28 cellular contexts compared by ENCODE assay signal in genomic region chr17:51184124-51184523, GRCh38. TPM values are rescaled to one million over a fixed set of nuclear protein-coding genes. Genes with fewer than 3 reads are reported as not detected.
A peak's percentile ranks its signal among the peaks of the same experiment; 100 is the strongest.
DNase-seq lines count a peak whose midpoint lies in the region; ATAC-seq and TF ChIP-seq lines count a peak whose summit lies in the region.
"Had no signal": no experiment of that assay in that cellular context is flagged by ENCODE, and none has a peak within 500 bp of the region (broad histone marks: within the 10 kb centered on the region; RNA-seq: fewer than 3 reads in every experiment).

No MANE protein-coding gene starts in this region.

- H3K4me3 ChIP-seq in fibroblast of the aortic adventitia (ENCODE audit: low read depth, low read length), result no peak overlapping the region
- H3K4me3 ChIP-seq: GM23338, HAP-1, MG63, PC-9 had no signal

- peak overlapping the region; percentile 7 for H3K27ac Mint-ChIP-seq in activated CD4-positive, alpha-beta T cell treated with anti-CD3 and anti-CD28 coated beads for 36 hours
- H3K27ac Mint-ChIP-seq in nephron progenitor cell (peak overlapping the region; percentile 9), osteocyte (ENCODE audit: unreplicated experiment) (no peak overlapping the region)
- H3K27ac Mint-ChIP-seq: B cell, GM23338 had no signal

- intact Hi-C loops in activated CD4-positive, alpha-beta T cell treated with anti-CD3 and anti-CD28 coated beads for 36 hours (cut with DNase I, micrococcal nuclease), result no loop called here

- H3K4me3 Mint-ChIP-seq in activated CD4-positive, alpha-beta T cell treated with anti-CD3 and anti-CD28 coated beads for 36 hours, result no peak overlapping the region
- H3K4me3 Mint-ChIP-seq in nephron progenitor cell, result no peak overlapping the region
- no peak overlapping the region for H3K4me3 Mint-ChIP-seq in osteocyte (ENCODE audit: unreplicated experiment)
- H3K4me3 Mint-ChIP-seq: B cell; CD8-positive, alpha-beta memory T cell; GM23338 had no signal

- no peaks in the 10 kb centered on the region for H3K9me3 Mint-ChIP-seq in activated CD4-positive, alpha-beta T cell treated with anti-CD3 and anti-CD28 coated beads for 36 hours (ENCODE audit: low read depth)
- H3K9me3 Mint-ChIP-seq in nephron progenitor cell (no peaks in the 10 kb centered on the region), osteocyte (ENCODE audit: unreplicated experiment) (no peaks in the 10 kb centered on the region)
- H3K9me3 Mint-ChIP-seq: CD8-positive, alpha-beta memory T cell; GM23338 had no signal

- no peak for ATAC-seq in activated CD4-positive, alpha-beta T cell treated with anti-CD3 and anti-CD28 coated beads for 36 hours
- peak; percentile 47 for ATAC-seq in SK-N-SH treated with all-trans-retinoic acid at 6 μM for 48 hours
- ATAC-seq: GM23338, Right ventricle myocardium inferior had no signal

- CTCF ChIA-PET in activated CD4-positive, alpha-beta T cell treated with anti-CD3 and anti-CD28 coated beads for 36 hours (lab: Charles Lee), result interaction anchor here (1.2 kb wide), 1 partner anchor 179 kb away, joined by 4 read pairs; no protein-coding TSS in a partner anchor

- peaks cover 3% of the 10 kb centered on the region for H3K4me1 Mint-ChIP-seq in activated CD4-positive, alpha-beta T cell treated with anti-CD3 and anti-CD28 coated beads for 36 hours
- H3K4me1 Mint-ChIP-seq in nephron progenitor cell, result peaks cover 12% of the 10 kb centered on the region
- peaks cover 20% of the 10 kb centered on the region for H3K4me1 Mint-ChIP-seq in osteocyte (ENCODE audit: unreplicated experiment)
- H3K4me1 Mint-ChIP-seq: B cell, GM23338 had no signal

- no peak for TF ChIP-seq CTCF in fibroblast of the aortic adventitia (IDR thresholded peaks at IDR 0.05; ENCODE audit: insufficient read depth, low read length)
- TF ChIP-seq CTCF in nephron progenitor cell (IDR thresholded peaks at IDR 0.05), result no peak
- no peak for TF ChIP-seq CTCF in osteocyte (IDR thresholded peaks at IDR 0.05)

- POLR2A ChIA-PET in activated CD4-positive, alpha-beta T cell treated with anti-CD3 and anti-CD28 coated beads for 36 hours (lab: Charles Lee), result no interaction called here

- peaks cover 19% of the 10 kb centered on the region for H3K36me3 Mint-ChIP-seq in activated CD4-positive, alpha-beta T cell treated with anti-CD3 and anti-CD28 coated beads for 36 hours (ENCODE audit: low read depth)
- H3K36me3 Mint-ChIP-seq in nephron progenitor cell (ENCODE audit: low read depth) (peaks cover 75% of the 10 kb centered on the region), osteocyte (ENCODE audit: unreplicated experiment) (peaks cover 38% of the 10 kb centered on the region)

- no peak for DNase-seq in activated CD4-positive, alpha-beta T cell treated with anti-CD3 and anti-CD28 coated beads for 36 hours
- DNase-seq in activated CD4-positive, alpha-beta T cell treated with anti-CD3 and anti-CD28 coated beads for 1 hour, result no peak
- peak; percentile 35 for DNase-seq in fibroblast of the aortic adventitia (ENCODE audit: low read depth)
- no peak for DNase-seq in nephron progenitor cell
- no peak for DNase-seq in GDM1 (lab: John Stamatoyannopoulos, UW)
- no peak for DNase-seq in activated effector memory CD4-positive, alpha-beta T cell treated with anti-CD3 and anti-CD28 coated beads, Interleukin-2, amount 50 U/mL, for 16 hours
- DNase-seq in osteocyte (ENCODE audit: extremely low spot score, unreplicated experiment), result no peak
- DNase-seq: CD8-positive, alpha-beta memory T cell; DMS 273 treated with DMSO at 0.1 percent for 48 hours; DMS79; EL; GF-D8; IMR-90; KG1; MG63; NCI-H1105 treated with DMSO at 0.1 percent for 48 hours; NCI-H146; NCI-H1930; NCI-H2107; NCI-H446; NCI-H524 treated with DMSO at 0.1 percent for 48 hours; NCI-H774; PC-9 had no signal

- no peaks in the 10 kb centered on the region for H3K27me3 Mint-ChIP-seq in activated CD4-positive, alpha-beta T cell treated with anti-CD3 and anti-CD28 coated beads for 36 hours
- H3K27me3 Mint-ChIP-seq in nephron progenitor cell (ENCODE audit: low read depth, poor library complexity) (no peaks in the 10 kb centered on the region), osteocyte (ENCODE audit: unreplicated experiment) (no peaks in the 10 kb centered on the region)
- H3K27me3 Mint-ChIP-seq: B cell; CD8-positive, alpha-beta memory T cell had no signal

TF ChIP-seq in SK-N-SH treated with all-trans-retinoic acid at 6 μM for 48 hours, 23 proteins besides CTCF, POLR2A, EP300 and RAD21 (continues in another document):
- TF ChIP-seq ZNF565 (CRISPR knock-in tag; conservative IDR thresholded peaks at IDR 0.05; ENCODE audit: low read depth) (peak; percentile 74), CREB5 (CRISPR knock-in tag; IDR thresholded peaks at IDR 0.05; ENCODE audit: low read depth) (peak; percentile 82), CSRNP3 (CRISPR knock-in tag; IDR thresholded peaks at IDR 0.05) (peak; percentile 62; the same call in 1 of the 2 replicates), PPARA (CRISPR knock-in tag; IDR thresholded peaks at IDR 0.05; ENCODE audit: borderline replicate concordance) (no peak), TCF4 (CRISPR knock-in tag; IDR thresholded peaks at IDR 0.05; ENCODE audit: borderline replicate concordance) (peak; percentile 100), POU6F1 (CRISPR knock-in tag; IDR thresholded peaks at IDR 0.05; ENCODE audit: borderline replicate concordance, low read depth) (no peak), ZFP30 (CRISPR knock-in tag; IDR thresholded peaks at IDR 0.05) (no peak), BACH2 (CRISPR knock-in tag; IDR thresholded peaks at IDR 0.05; ENCODE audit: borderline replicate concordance) (no peak), GLIS3 (CRISPR knock-in tag; IDR thresholded peaks at IDR 0.05) (0 out of 2 replicates have a peak, but pooled peaks have one; percentile 67), SNAI2 (CRISPR knock-in tag; IDR thresholded peaks at IDR 0.05) (no peak; the same call in 1 of the 2 replicates), TOX (CRISPR knock-in tag; IDR thresholded peaks at IDR 0.05; ENCODE audit: borderline replicate concordance) (peak; percentile 51), RARB (CRISPR knock-in tag; IDR thresholded peaks at IDR 0.05) (no peak), ARNTL (CRISPR knock-in tag; IDR thresholded peaks at IDR 0.05; ENCODE audit: borderline replicate concordance, low read depth) (0 out of 2 replicates have a peak, but pooled peaks have one; percentile 44), OSR1 (CRISPR knock-in tag; IDR thresholded peaks at IDR 0.05) (no peak)

RNA-seq across cellular contexts. Expression of gene NME2, which starts 17.9 kb away (rescaled TPM):
- total RNA-seq in activated CD4-positive, alpha-beta T cell treated with anti-CD3 and anti-CD28 coated beads for 36 hours, result 100 to 1,000 TPM; 703 to 827 TPM
- 257 and 622 TPM in 2 replicates for total RNA-seq in fibroblast of the aortic adventitia (ENCODE audit: low replicate concordance)
- total RNA-seq in osteocyte, result 651 and 667 TPM in 2 replicates

RNA-seq across cellular contexts. Expression of gene NME1, which starts 30.8 kb away (rescaled TPM):
- total RNA-seq in activated CD4-positive, alpha-beta T cell treated with anti-CD3 and anti-CD28 coated beads for 36 hours, result 100 to 1,000 TPM; 293 to 310 TPM
- total RNA-seq in fibroblast of the aortic adventitia (ENCODE audit: low replicate concordance), result 34.0 and 138 TPM in 2 replicates
- total RNA-seq in osteocyte, result 77.7 and 77.8 TPM in 2 replicates
